ENCODE assay signal across 30 cellular contexts in genomic region chr9:638152-638551, GRCh38.
A peak's percentile ranks its signal among the peaks of the same experiment; 100 is the strongest.
DNase-seq lines count a peak whose midpoint lies in the region; ATAC-seq and TF ChIP-seq lines count a peak whose summit lies in the region.
"Had no signal": no experiment of that assay in that cellular context is flagged by ENCODE, and none has a peak within 500 bp of the region (broad histone marks: within the 10 kb centered on the region; RNA-seq: fewer than 3 reads in every experiment).

No MANE protein-coding gene starts in this region.

- peaks cover 11% of the 10 kb centered on the region for H3K36me3 Mint-ChIP-seq in activated naive CD4-positive, alpha-beta T cell treated with anti-CD3 and anti-CD28 coated beads, Interleukin-2, amount 50 U/mL, for 24 hours
- peaks cover 4% of the 10 kb centered on the region for H3K36me3 Mint-ChIP-seq in activated naive CD4-positive, alpha-beta T cell treated with anti-CD3 and anti-CD28 coated beads, Interleukin-2, amount 10 ng/mL, durations not matched to agents 7 days and 5 days
- H3K36me3 Mint-ChIP-seq in natural killer cell treated with Interleukin-12 subunit alpha and Interleukin-12 subunit beta and Interleukin-15 and Interleukin-18, amount 100 ng/mL, for 72 hours, result no peaks in the 10 kb centered on the region
- H3K36me3 Mint-ChIP-seq: CD8-positive, alpha-beta memory T cell had no signal

- peaks cover 4% of the 10 kb centered on the region for H3K9me3 Mint-ChIP-seq in activated naive CD4-positive, alpha-beta T cell treated with anti-CD3 and anti-CD28 coated beads, Interleukin-2, amount 50 U/mL, for 24 hours
- H3K9me3 Mint-ChIP-seq in activated naive CD4-positive, alpha-beta T cell treated with anti-CD3 and anti-CD28 coated beads, Interleukin-2, amount 10 ng/mL, durations not matched to agents 7 days and 5 days, result peaks cover 9% of the 10 kb centered on the region
- no peaks in the 10 kb centered on the region for H3K9me3 Mint-ChIP-seq in natural killer cell treated with Interleukin-12 subunit alpha and Interleukin-12 subunit beta and Interleukin-15 and Interleukin-18, amount 100 ng/mL, for 72 hours
- H3K9me3 Mint-ChIP-seq: activated T-cell treated with anti-CD3 and anti-CD28 coated beads, Interleukin-2, amount 50 U/mL, for 4 hours; stimulated activated naive CD8-positive, alpha-beta T cell treated with anti-CD3 and anti-CD28 coated beads, Interleukin-15, Interleukin-2, amounts not matched to agents 100 ng/mL and 50 ng/mL, for 24 hours had no signal

- peaks cover 91% of the 10 kb centered on the region for H3K79me2 ChIP-seq in SU-DHL-6 (ENCODE audit: insufficient read depth, low read length)

- no peaks in the 10 kb centered on the region for H3K9me2 ChIP-seq in SU-DHL-6 (replicated peaks; ENCODE audit: insufficient read depth, low read length)
- H3K9me2 ChIP-seq: SK-N-SH had no signal

- peak overlapping the region; percentile 61 for H3K27ac Mint-ChIP-seq in activated naive CD4-positive, alpha-beta T cell treated with anti-CD3 and anti-CD28 coated beads, Interleukin-2, amount 50 U/mL, for 24 hours
- H3K27ac Mint-ChIP-seq in activated naive CD4-positive, alpha-beta T cell treated with anti-CD3 and anti-CD28 coated beads, Interleukin-2, amount 10 ng/mL, durations not matched to agents 7 days and 5 days, result no peak overlapping the region
- H3K27ac Mint-ChIP-seq in natural killer cell treated with Interleukin-12 subunit alpha and Interleukin-12 subunit beta and Interleukin-15 and Interleukin-18, amount 100 ng/mL, for 72 hours, result peak overlapping the region; percentile 5 to 75
- H3K27ac Mint-ChIP-seq: stimulated activated naive CD8-positive, alpha-beta T cell treated with anti-CD3 and anti-CD28 coated beads, Interleukin-15, Interleukin-2, amounts not matched to agents 100 ng/mL and 50 ng/mL, for 24 hours; T-helper 17 cell had no signal

- peak overlapping the region; percentile 37; the same call in 1 of the 2 replicates for H3K27ac ChIP-seq in SU-DHL-6 (ENCODE audit: low read depth, low read length)
- H3K27ac ChIP-seq: breast epithelium, PC-9, tibial artery, vagina had no signal

- no peaks in the 10 kb centered on the region for H3K27me3 Mint-ChIP-seq in activated naive CD4-positive, alpha-beta T cell treated with anti-CD3 and anti-CD28 coated beads, Interleukin-2, amount 50 U/mL, for 24 hours
- no peaks in the 10 kb centered on the region for H3K27me3 Mint-ChIP-seq in activated naive CD4-positive, alpha-beta T cell treated with anti-CD3 and anti-CD28 coated beads, Interleukin-2, amount 10 ng/mL, durations not matched to agents 7 days and 5 days
- H3K27me3 Mint-ChIP-seq in natural killer cell treated with Interleukin-12 subunit alpha and Interleukin-12 subunit beta and Interleukin-15 and Interleukin-18, amount 100 ng/mL, for 72 hours, result peaks cover 0 to 3% of the 10 kb centered on the region in 2 donors
- H3K27me3 Mint-ChIP-seq: CD8-positive, alpha-beta memory T cell; stimulated activated naive CD8-positive, alpha-beta T cell treated with anti-CD3 and anti-CD28 coated beads, Interleukin-15, Interleukin-2, amounts not matched to agents 100 ng/mL and 50 ng/mL, for 24 hours had no signal

- peaks cover 36% of the 10 kb centered on the region for H3F3A ChIP-seq in SU-DHL-6 (ENCODE audit: insufficient read depth)

- ATAC-seq in HG03280 (IDR thresholded peaks at IDR 0.05; ENCODE audit: unreplicated experiment), result peak; percentile 60
- peak; percentile 74 to 79 for ATAC-seq in natural killer cell treated with Interleukin-12 subunit alpha and Interleukin-12 subunit beta and Interleukin-15 and Interleukin-18, amount 100 ng/mL, for 72 hours
- ATAC-seq: left cardiac atrium, right cardiac atrium, T-helper 17 cell had no signal

- 0 out of 2 replicates have a peak, but pooled peaks cover 6% of the 10 kb centered on the region for H3K36me3 ChIP-seq in SU-DHL-6 (ENCODE audit: low read length)
- H3K36me3 ChIP-seq: breast epithelium, tibial artery, vagina had no signal

- H3K9ac ChIP-seq in SU-DHL-6 (ENCODE audit: low read length), result no peak overlapping the region
- H3K9ac ChIP-seq: SK-N-SH had no signal

- H2AFZ ChIP-seq in SU-DHL-6 (ENCODE audit: low read depth, low read length, severe bottlenecking), result no peak overlapping the region
- H2AFZ ChIP-seq: PC-9 had no signal

- no peaks in the 10 kb centered on the region for H4K20me1 ChIP-seq in SU-DHL-6 (ENCODE audit: low read depth, low read length)

- no peak for DNase-seq in activated naive CD4-positive, alpha-beta T cell treated with anti-CD3 and anti-CD28 coated beads, Interleukin-2, amount 10 ng/mL, durations not matched to agents 7 days and 5 days
- DNase-seq in natural killer cell treated with Interleukin-12 subunit alpha and Interleukin-12 subunit beta and Interleukin-15 and Interleukin-18, amount 100 ng/mL, for 72 hours (ENCODE audit: low spot score), result no peak
- no peak for DNase-seq in HuH-7 (ENCODE audit: low spot score)
- no peak for DNase-seq in pons (ENCODE audit: low spot score)
- DNase-seq: activated naive CD4-positive, alpha-beta T cell treated with anti-CD3 and anti-CD28 coated beads, Interleukin-2, amount 50 U/mL, for 16 hours; activated T-cell treated with anti-CD3 and anti-CD28 coated beads, Interleukin-2, amount 50 U/mL, for 4 hours; anterior cingulate cortex; CD8-positive, alpha-beta memory T cell; EL; hippocampal formation; KBM-7; left cardiac atrium; mesenchymal stem cell; MV-4-11; NCI-H1436; NCI-H226; NCI-H526 treated with DMSO at 0.1 percent for 48 hours; PC-9; posterior cingulate gyrus; right cardiac atrium; SK-N-SH; stimulated activated CD4-positive, alpha-beta T cell treated with anti-CD3 and anti-CD28 coated beads, Interleukin-1b, Interleukin-23, amount 100 ng/mL, for 48 hours; T-helper 17 cell; tibial artery had no signal

- CTCF ChIA-PET in activated naive CD4-positive, alpha-beta T cell treated with anti-CD3 and anti-CD28 coated beads, Interleukin-2, amount 10 ng/mL, durations not matched to agents 7 days and 5 days (lab: Charles Lee), result interaction anchor here (1.3 kb wide), 1 partner anchor 126 kb away, joined by 4 read pairs; no protein-coding TSS in a partner anchor

- H3K9me3 ChIP-seq in SU-DHL-6 (ENCODE audit: insufficient read depth, low read length), result no peaks in the 10 kb centered on the region
- H3K9me3 ChIP-seq: breast epithelium, SK-N-SH, tibial artery, vagina had no signal

- no peak for TF ChIP-seq CTCF in SU-DHL-6 (IDR thresholded peaks at IDR 0.05; ENCODE audit: insufficient read depth, low read length, poor library complexity, severe bottlenecking)

- no peak overlapping the region for H3K4me2 ChIP-seq in SU-DHL-6 (ENCODE audit: low read depth, low read length, poor library complexity, severe bottlenecking)
- H3K4me2 ChIP-seq: PC-9, SK-N-SH had no signal

- no peak overlapping the region for H3K4me3 ChIP-seq in SU-DHL-6 (ENCODE audit: insufficient read depth, low read length, poor library complexity, severe bottlenecking)
- H3K4me3 ChIP-seq: breast epithelium, PC-9, tibial artery, vagina had no signal

- no peaks in the 10 kb centered on the region for H3K27me3 ChIP-seq in SU-DHL-6 (ENCODE audit: low read length)
- H3K27me3 ChIP-seq: breast epithelium, tibial artery, vagina had no signal

- no peak overlapping the region for H3K4me3 Mint-ChIP-seq in activated naive CD4-positive, alpha-beta T cell treated with anti-CD3 and anti-CD28 coated beads, Interleukin-2, amount 50 U/mL, for 24 hours
- no peak overlapping the region for H3K4me3 Mint-ChIP-seq in activated naive CD4-positive, alpha-beta T cell treated with anti-CD3 and anti-CD28 coated beads, Interleukin-2, amount 10 ng/mL, durations not matched to agents 7 days and 5 days
- no peak overlapping the region for H3K4me3 Mint-ChIP-seq in natural killer cell treated with Interleukin-12 subunit alpha and Interleukin-12 subunit beta and Interleukin-15 and Interleukin-18, amount 100 ng/mL, for 72 hours
- H3K4me3 Mint-ChIP-seq: activated T-cell treated with anti-CD3 and anti-CD28 coated beads, Interleukin-2, amount 50 U/mL, for 4 hours; CD8-positive, alpha-beta memory T cell; stimulated activated naive CD8-positive, alpha-beta T cell treated with anti-CD3 and anti-CD28 coated beads, Interleukin-15, Interleukin-2, amounts not matched to agents 100 ng/mL and 50 ng/mL, for 24 hours; T-helper 17 cell had no signal

- H3K4me1 Mint-ChIP-seq in activated naive CD4-positive, alpha-beta T cell treated with anti-CD3 and anti-CD28 coated beads, Interleukin-2, amount 50 U/mL, for 24 hours, result peaks cover 58% of the 10 kb centered on the region
- peaks cover 20% of the 10 kb centered on the region for H3K4me1 Mint-ChIP-seq in activated naive CD4-positive, alpha-beta T cell treated with anti-CD3 and anti-CD28 coated beads, Interleukin-2, amount 10 ng/mL, durations not matched to agents 7 days and 5 days
- peaks cover 14 to 22% of the 10 kb centered on the region in 2 donors for H3K4me1 Mint-ChIP-seq in natural killer cell treated with Interleukin-12 subunit alpha and Interleukin-12 subunit beta and Interleukin-15 and Interleukin-18, amount 100 ng/mL, for 72 hours (ENCODE audit: low read depth in 2 of 2)
